1 cellular context compared by ENCODE assay signal in genomic region chr3:38135621-38136271, GRCh38.
TF ChIP-seq lines count a peak whose summit lies in the region.
"Not testable (repeated sequence)": the region's sequence is repeated elsewhere in the genome, so short reads cannot be mapped to it uniquely, and the experiment has no call there.

No MANE protein-coding gene starts in this region.

TF ChIP-seq in K562, 482 proteins besides CTCF, POLR2A, EP300 and RAD21:
- peak; percentile 95 for TF ChIP-seq SPI1 (IDR thresholded peaks at IDR 0.05; ENCODE audit: borderline replicate concordance, low read depth, low read length)
- TF ChIP-seq CUX1 (CRISPR knock-in tag; IDR thresholded peaks at IDR 0.05), result 0 out of 2 replicates have a peak, but pooled peaks have one; percentile 40
- TF ChIP-seq CTBP1 (IDR thresholded peaks at IDR 0.05; ENCODE audit: borderline replicate concordance), result peak; percentile 53; the same call in 1 of the 2 replicates
- not testable (repeated sequence) for TF ChIP-seq NR4A1 (CRISPR knock-in tag; IDR thresholded peaks at IDR 0.05)
- TF ChIP-seq NR4A1 (tag; IDR thresholded peaks at IDR 0.05), result 0 out of 2 replicates have a peak, but pooled peaks have one; percentile 32
- TF ChIP-seq RCOR1 (IDR thresholded peaks at IDR 0.05; ENCODE audit: borderline replicate concordance in 1 of 2, low read depth in 2 of 2, low read length in 2 of 2), result 0 out of 4 replicates have a peak, but pooled peaks of 1 of the 2 experiments have one; percentile 13
